ENCODE assay signal across 1 cellular context in genomic region chr22:46251266-46251665, GRCh38.
TF ChIP-seq lines count a peak whose summit lies in the region.

No MANE protein-coding gene starts in this region.

TF ChIP-seq in GM23338, 12 proteins besides CTCF, POLR2A, EP300 and RAD21 (continued from another document):
- TF ChIP-seq ZNF462 (CRISPR knock-in tag; IDR thresholded peaks at IDR 0.05) (no peak), POLR2AphosphoS5 (IDR thresholded peaks at IDR 0.05; ENCODE audit: low read depth) (no peak)
